8 cellular contexts compared by ENCODE assay signal in genomic region chr2:196453613-196454047, GRCh38.
DNase-seq lines count a peak whose midpoint lies in the region; ATAC-seq and TF ChIP-seq lines count a peak whose summit lies in the region.

No MANE protein-coding gene starts in this region.

- in situ Hi-C loops in GM13976 (cut with MboI; ENCODE audit: low sequenced_read_pairs, unreplicated experiment): loop anchor here (25.0 kb wide), 1 partner anchor 366 kb away; no protein-coding TSS in a partner anchor

- H3K36me3 ChIP-seq in A673 (ENCODE audit: insufficient read depth, low read length, poor library complexity, severe bottlenecking): no peaks in the 10 kb centered on the region
- no peaks in the 10 kb centered on the region for H3K36me3 ChIP-seq in ascending aorta
- H3K36me3 ChIP-seq in kidney epithelial cell (ENCODE audit: control insufficient read depth, insufficient read depth, low read length): no peaks in the 10 kb centered on the region

- intact Hi-C loops in A673 (cut with micrococcal nuclease; ENCODE audit: unreplicated experiment) (loop anchor here (1.0 to 5.0 kb wide), 3 partner anchors 116 to 375 kb away; no protein-coding TSS in a partner anchor), ascending aorta (cut with DNase I) (loop anchor here (5.0 to 10.0 kb wide), 2 partner anchors 156 to 379 kb away; no protein-coding TSS in a partner anchor)

- H3K27me3 ChIP-seq in A673 (replicated peaks; ENCODE audit: insufficient read depth, low read depth, low read length, poor library complexity) (no peaks in the 10 kb centered on the region), ascending aorta (no peaks in the 10 kb centered on the region), kidney epithelial cell (ENCODE audit: control insufficient read depth, insufficient read depth, low read length) (no peaks in the 10 kb centered on the region)

- H3K4me1 ChIP-seq in A673 (ENCODE audit: insufficient read depth, low read length, poor library complexity, severe bottlenecking) (no peaks in the 10 kb centered on the region), ascending aorta (no peaks in the 10 kb centered on the region)

- ATAC-seq in HG03066 (IDR thresholded peaks at IDR 0.05; ENCODE audit: low read depth, unreplicated experiment): peak; percentile 68
- ATAC-seq in stimulated activated naive CD8-positive, alpha-beta T cell treated with anti-CD3 and anti-CD28 coated beads, Interleukin-15, Interleukin-2, amounts not matched to agents 100 U/mL and 50 U/mL, for 24 hours: no peak

- POLR2A ChIA-PET in A673 (lab: Charles Lee; ENCODE audit: low non-redundant PET): no interaction called here

- no peak overlapping the region for H3K27ac ChIP-seq in A673 (ENCODE audit: low read depth, low read length, poor library complexity, severe bottlenecking)
- H3K27ac ChIP-seq in ascending aorta: no peak overlapping the region

- CTCF ChIA-PET in A673 (lab: Charles Lee): interaction anchor here (0.5 to 1.8 kb wide), 5 partner anchors 56 to 377 kb away, joined by 3 to 12 read pairs (median 3); no protein-coding TSS in a partner anchor

- TF ChIP-seq CTCF in A673 (conservative IDR thresholded peaks at IDR 0.05; ENCODE audit: low read depth, low read length) (peak; percentile 71), GM13976 (IDR thresholded peaks at IDR 0.05; ENCODE audit: borderline replicate concordance, control extremely low read depth, extremely low read depth, insufficient read depth, missing control alignments) (peak; percentile 70), ascending aorta (IDR thresholded peaks at IDR 0.05) (peak in 2 of 3 experiments; percentile 35 to 63), kidney epithelial cell (IDR thresholded peaks at IDR 0.05; ENCODE audit: insufficient read depth, low read length, poor library complexity, severe bottlenecking) (peak; percentile 69)

- no peak overlapping the region for H3K4me3 ChIP-seq in A673 (ENCODE audit: low read depth, low read length, poor library complexity, severe bottlenecking)
- H3K4me3 ChIP-seq in ascending aorta: no peak overlapping the region
- H3K4me3 ChIP-seq in kidney epithelial cell (ENCODE audit: low read depth, low read length): no peak overlapping the region

- DNase-seq in A673 (ENCODE audit: low spot score) (peak; percentile 57), GM13976 (ENCODE audit: low spot score) (peak; percentile 34), NCI-H82 treated with DMSO at 0.1 percent for 48 hours (lab: John Stamatoyannopoulos, UW; ENCODE audit: unreplicated experiment) (peak; percentile 53), ascending aorta (ENCODE audit: low spot score in 2 of 2) (no peak), kidney epithelial cell (ENCODE audit: low read depth) (peak; percentile 16), DMS79 (lab: John Stamatoyannopoulos, UW) (no peak)
- peak; percentile 55 for DNase-seq in stimulated activated naive CD8-positive, alpha-beta T cell treated with anti-CD3 and anti-CD28 coated beads, Interleukin-15, Interleukin-2, amounts not matched to agents 100 U/mL and 50 U/mL, for 24 hours

- H3K9me3 ChIP-seq in A673 (ENCODE audit: low read depth, low read length, poor library complexity, severe bottlenecking) (no peaks in the 10 kb centered on the region), ascending aorta (no peaks in the 10 kb centered on the region)

- BruUV-seq in A673 (replicated peaks; lab: Mats Ljungman, UMichigan): no TSS peak

Comparison
In these comparisons a context has a peak if more than half of its experiments do, and no peak if none do; other contexts are left out.
1. DNase-seq: peak in A673 (single experiment), GM13976 (single experiment), NCI-H82 treated with DMSO at 0.1 percent for 48 hours (single experiment), kidney epithelial cell (single experiment) and stimulated activated naive CD8-positive, alpha-beta T cell treated with anti-CD3 and anti-CD28 coated beads, Interleukin-15, Interleukin-2, amounts not matched to agents 100 U/mL and 50 U/mL, for 24 hours (single experiment); none in ascending aorta (0 of 2) and DMS79 (single experiment).
2. Peak in every context shown above with its lines, with median percentiles within 50 percentile points of each other: CTCF ChIP-seq.